Comparison of ENCODE assay signal across 8 cellular contexts in the genomic region with DNA sequence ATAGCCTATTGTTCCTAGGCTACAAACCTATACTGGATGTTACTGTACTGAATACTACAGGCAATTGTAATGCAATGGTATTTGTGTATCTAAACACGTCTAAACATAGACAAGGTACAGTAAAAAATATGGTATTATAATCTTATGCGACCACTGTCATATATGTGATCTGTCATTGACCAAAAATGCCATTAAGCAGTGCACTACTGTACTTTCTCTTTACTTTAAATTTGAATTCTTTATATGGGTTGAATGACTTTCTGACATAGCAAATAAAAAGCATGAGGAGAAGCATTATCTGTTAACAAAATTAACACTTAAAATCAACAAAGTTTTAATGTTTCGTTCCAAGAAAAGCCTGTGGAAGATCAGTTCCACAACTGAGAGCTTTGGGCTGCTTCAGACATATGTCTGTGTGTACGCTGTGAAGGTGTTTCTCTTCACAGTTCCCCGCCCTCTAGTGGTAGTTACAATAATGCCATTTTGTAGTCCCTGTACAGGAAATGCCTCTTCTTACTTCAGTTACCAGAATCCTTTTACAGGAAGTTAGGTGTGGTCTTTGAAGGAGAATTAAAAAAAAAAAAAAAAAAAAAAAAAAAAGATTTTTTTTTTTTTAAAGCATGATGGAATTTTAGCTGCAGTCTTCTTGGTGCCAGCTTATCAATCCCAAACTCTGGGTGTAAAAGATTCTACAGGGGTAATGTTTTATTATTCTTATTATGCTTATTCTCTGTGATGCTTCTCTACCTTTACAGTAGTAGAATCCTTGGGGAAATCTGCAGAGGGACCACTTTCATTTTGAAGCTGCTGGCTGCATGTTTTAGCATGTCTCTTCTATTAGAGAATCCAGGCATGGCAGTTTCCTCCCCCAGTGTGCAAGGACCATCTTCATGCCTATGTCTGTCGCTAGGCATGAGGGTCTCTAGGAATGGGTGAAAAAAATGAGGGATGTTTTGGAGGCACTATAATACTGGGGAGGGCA. TPM values are rescaled to one million over a fixed set of nuclear protein-coding genes. Genes with fewer than 3 reads are reported as not detected.
DNase-seq lines count a peak whose midpoint lies in the region; ATAC-seq and TF ChIP-seq lines count a peak whose summit lies in the region.

No MANE protein-coding gene starts in this region.

- 26% methylated on average over 6 of the region's 6 CpGs for WGBS in liver
- 38 to 47% methylated on average over 6 of the region's 6 CpGs for WGBS in testis, 2 donors

- no peaks in the 10 kb centered on the region for H3K36me3 Mint-ChIP-seq in CD4-positive, CD25-positive, alpha-beta regulatory T cell

- no peaks in the 10 kb centered on the region for H3K9me3 ChIP-seq in CD4-positive, CD25-positive, alpha-beta regulatory T cell (ENCODE audit: control insufficient read depth in 2 of 2, low read length in 2 of 2)
- H3K9me3 ChIP-seq in liver (ENCODE audit: control insufficient read depth in 4 of 4, low read length in 3 of 4) (no peaks in the 10 kb centered on the region), testis (no peaks in the 10 kb centered on the region)

- peak; percentile 99 for ATAC-seq in CD4-positive, CD25-positive, alpha-beta regulatory T cell (ENCODE audit: low read depth in 2 of 2)
- ATAC-seq in GM18511 (IDR thresholded peaks at IDR 0.05; ENCODE audit: unreplicated experiment) = peak; percentile 100
- peak; percentile 100 for ATAC-seq in HG02943 (IDR thresholded peaks at IDR 0.05; ENCODE audit: low read depth, unreplicated experiment)
- ATAC-seq in SK-N-SH treated with all-trans-retinoic acid at 6 μM for 48 hours = peak; percentile 100

- H3K36me3 ChIP-seq in CD4-positive, CD25-positive, alpha-beta regulatory T cell (ENCODE audit: control insufficient read depth, insufficient read depth, low read length) = no peaks in the 10 kb centered on the region
- no peaks in the 10 kb centered on the region for H3K36me3 ChIP-seq in liver (ENCODE audit: control insufficient read depth in 4 of 4, insufficient read depth in 3 of 4, low read depth in 1 of 4, low read length in 3 of 4)
- no peaks in the 10 kb centered on the region for H3K36me3 ChIP-seq in testis (ENCODE audit: low read depth, missing control alignments)

- H3K27ac Mint-ChIP-seq in CD4-positive, CD25-positive, alpha-beta regulatory T cell = peak overlapping the region in 1 of 3 donors; percentile 47

- peak; percentile 75 to 80 for TF ChIP-seq RAD21 in liver (IDR thresholded peaks at IDR 0.05)

- H3K27ac ChIP-seq in CD4-positive, CD25-positive, alpha-beta regulatory T cell (ENCODE audit: insufficient read depth, low read length, poor library complexity, severe bottlenecking) = no peak overlapping the region
- H3K27ac ChIP-seq in dorsolateral prefrontal cortex (peak overlapping the region in 39 of 59 donors; percentile 2 to 86 (median 62)), liver (ENCODE audit: low read depth in 1 of 2, low read length in 2 of 2) (no peak overlapping the region), testis (no peak overlapping the region)

- H3K27me3 ChIP-seq in CD4-positive, CD25-positive, alpha-beta regulatory T cell (ENCODE audit: control insufficient read depth, insufficient read depth, low read length) = no peaks in the 10 kb centered on the region
- H3K27me3 ChIP-seq in dorsolateral prefrontal cortex (no peaks in the 10 kb centered on the region), liver (ENCODE audit: control insufficient read depth in 4 of 4, insufficient read depth in 4 of 4, low read length in 3 of 4) (peaks cover 0 to 3% (median 0%) of the 10 kb centered on the region in 4 donors), testis (no peaks in the 10 kb centered on the region)

- H3K4me1 ChIP-seq in CD4-positive, CD25-positive, alpha-beta regulatory T cell (ENCODE audit: control insufficient read depth, insufficient read depth, low read length, poor library complexity, severe bottlenecking) = no peaks in the 10 kb centered on the region
- H3K4me1 ChIP-seq in liver (ENCODE audit: control insufficient read depth in 4 of 4, insufficient read depth in 4 of 4, low read length in 3 of 4) (no peaks in the 10 kb centered on the region), testis (no peaks in the 10 kb centered on the region)

- H3K9me3 Mint-ChIP-seq in CD4-positive, CD25-positive, alpha-beta regulatory T cell = peaks cover 0 to 1% (median 0%) of the 10 kb centered on the region in 7 donors

- peaks cover 0 to 5% (median 2%) of the 10 kb centered on the region in 4 donors for H3K4me1 Mint-ChIP-seq in CD4-positive, CD25-positive, alpha-beta regulatory T cell

- H3K9ac ChIP-seq in liver (ENCODE audit: low read depth in 1 of 2, low read length in 2 of 2) = no peak overlapping the region

- no peak for TF ChIP-seq POLR2A in testis (IDR thresholded peaks at IDR 0.05)

- DNase-seq in CD4-positive, CD25-positive, alpha-beta regulatory T cell = peak; percentile 23 to 93 (median 82)
- DNase-seq in NCI-H1417 (lab: John Stamatoyannopoulos, UW) = peak; percentile 37 to 95 (median 82)
- peak in 3 of 10 donors; percentile 11 to 71 (median 39) for DNase-seq in dorsolateral prefrontal cortex
- DNase-seq in testis = peak; percentile 67

- no peak overlapping the region for H3K4me3 Mint-ChIP-seq in CD4-positive, CD25-positive, alpha-beta regulatory T cell

- TF ChIP-seq CTCF in dorsolateral prefrontal cortex (IDR thresholded peaks at IDR 0.05 in 54 of 56, conservative IDR thresholded peaks at IDR 0.05 in 2 of 56; ENCODE audit: low read depth in 1 of 56, partially characterized antibody in 56 of 56) (peak; percentile 63 to 85 (median 76)), liver (IDR thresholded peaks at IDR 0.05; ENCODE audit: low read depth, low read length, missing input control) (peak; percentile 76), testis (IDR thresholded peaks at IDR 0.05) (peak; percentile 41 to 73 (median 71))

- peaks cover 4% of the 10 kb centered on the region for H3K27me3 Mint-ChIP-seq in CD4-positive, CD25-positive, alpha-beta regulatory T cell

- intact Hi-C loops in dorsolateral prefrontal cortex (cut with DNase I) = loop anchor here in 1 of 2 donors (10.0 kb wide), 2 partner anchors 49 to 299 kb away; no protein-coding TSS in a partner anchor
- intact Hi-C loops in testis (cut with DNase I; ENCODE audit: low total_unique reads) = loop anchor here (10.0 kb wide), 1 partner anchor 279 kb away; no protein-coding TSS in a partner anchor

- peak overlapping the region; percentile 16 for H3K4me3 ChIP-seq in CD4-positive, CD25-positive, alpha-beta regulatory T cell (ENCODE audit: low read depth, low read length)
- peak overlapping the region in 57 of 59 donors; percentile 5 to 67 (median 49) for H3K4me3 ChIP-seq in dorsolateral prefrontal cortex
- no peak overlapping the region for H3K4me3 ChIP-seq in liver (ENCODE audit: low read depth in 1 of 3, low read length in 3 of 3)
- H3K4me3 ChIP-seq in testis = no peak overlapping the region

TF ChIP-seq in SK-N-SH treated with all-trans-retinoic acid at 6 μM for 48 hours, 23 proteins besides CTCF, POLR2A, EP300 and RAD21 (continues in another document):
- TF ChIP-seq OSR1 (CRISPR knock-in tag; IDR thresholded peaks at IDR 0.05) (no peak), GLIS3 (CRISPR knock-in tag; IDR thresholded peaks at IDR 0.05) (no peak), ZNF565 (CRISPR knock-in tag; conservative IDR thresholded peaks at IDR 0.05; ENCODE audit: low read depth) (no peak), PPARA (CRISPR knock-in tag; IDR thresholded peaks at IDR 0.05; ENCODE audit: borderline replicate concordance) (no peak), ARNTL (CRISPR knock-in tag; IDR thresholded peaks at IDR 0.05; ENCODE audit: borderline replicate concordance, low read depth) (no peak), TOX (CRISPR knock-in tag; IDR thresholded peaks at IDR 0.05; ENCODE audit: borderline replicate concordance) (no peak)
- TF ChIP-seq, protein P1, sequence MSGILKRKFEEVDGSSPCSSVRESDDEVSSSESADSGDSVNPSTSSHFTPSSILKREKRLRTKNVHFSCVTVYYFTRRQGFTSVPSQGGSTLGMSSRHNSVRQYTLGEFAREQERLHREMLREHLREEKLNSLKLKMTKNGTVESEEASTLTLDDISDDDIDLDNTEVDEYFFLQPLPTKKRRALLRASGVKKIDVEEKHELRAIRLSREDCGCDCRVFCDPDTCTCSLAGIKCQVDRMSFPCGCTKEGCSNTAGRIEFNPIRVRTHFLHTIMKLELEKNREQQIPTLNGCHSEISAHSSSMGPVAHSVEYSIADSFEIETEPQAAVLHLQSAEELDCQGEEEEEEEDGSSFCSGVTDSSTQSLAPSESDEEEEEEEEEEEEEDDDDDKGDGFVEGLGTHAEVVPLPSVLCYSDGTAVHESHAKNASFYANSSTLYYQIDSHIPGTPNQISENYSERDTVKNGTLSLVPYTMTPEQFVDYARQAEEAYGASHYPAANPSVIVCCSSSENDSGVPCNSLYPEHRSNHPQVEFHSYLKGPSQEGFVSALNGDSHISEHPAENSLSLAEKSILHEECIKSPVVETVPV (CRISPR knock-in tag; IDR thresholded peaks at IDR 0.05) = no peak

TF ChIP-seq in liver, 16 proteins besides CTCF, POLR2A, EP300 and RAD21 (continues in another document):
- TF ChIP-seq GABPA (IDR thresholded peaks at IDR 0.05 in 1 of 2, conservative IDR thresholded peaks at IDR 0.05 in 1 of 2) (peak; percentile 67 to 84), SP1 (IDR thresholded peaks at IDR 0.05) (no peak), YY1 (IDR thresholded peaks at IDR 0.05) (peak; percentile 23), EGR1 (IDR thresholded peaks at IDR 0.05; ENCODE audit: low read depth in 2 of 2) (no peak), HNF4A (conservative IDR thresholded peaks at IDR 0.05) (no peak)

RNA-seq across cellular contexts. Expression of a gene that starts 54.5 kb away (rescaled TPM):
- not detected for total RNA-seq in CD4-positive, CD25-positive, alpha-beta regulatory T cell
- polyA plus RNA-seq in CD4-positive, CD25-positive, alpha-beta regulatory T cell = not detected
- total RNA-seq in dorsolateral prefrontal cortex (100 to 1,000 TPM in 107 of 120 experiments, 10 to 100 TPM in 13; 55.8 to 282 (median 170) TPM), liver (under 1 TPM; 0.05 to 0.33 TPM), testis (1 to 10 TPM; 1.5 to 1.7 TPM)
- polyA plus RNA-seq in liver (under 1 TPM; 0.01 to 0.06 TPM), testis (ENCODE audit: insufficient read depth, low read depth, low replicate concordance) (0.57 TPM)

Comparison
In these comparisons a context has a peak if more than half of its experiments do, and no peak if none do; other contexts are left out.
1. H3K27ac ChIP-seq: peak in dorsolateral prefrontal cortex (39 of 59); none in CD4-positive, CD25-positive, alpha-beta regulatory T cell (single experiment), liver (0 of 2) and testis (0 of 2).
2. H3K4me3 ChIP-seq: peak in CD4-positive, CD25-positive, alpha-beta regulatory T cell (single experiment) and dorsolateral prefrontal cortex (57 of 59); none in liver (0 of 3) and testis (0 of 2).
3. RNA of a gene that starts 54.5 kb away (total RNA-seq): 55.8 to 282 TPM in dorsolateral prefrontal cortex; 1.5 to 1.7 TPM in testis, 0.05 to 0.33 TPM in liver and not detected in CD4-positive, CD25-positive, alpha-beta regulatory T cell (single experiment); every median in the first group is over 10 times any median in the second.
4. Peak in every context shown above with its lines, with median percentiles within 50 percentile points of each other: ATAC-seq and CTCF ChIP-seq.